ENCODE assay signal across 2 cellular contexts in genomic region chr12:49568442-49568776, GRCh38.
TF ChIP-seq lines count a peak whose summit lies in the region.

No MANE protein-coding gene starts in this region.

TF ChIP-seq in H1, 55 proteins besides CTCF, POLR2A, EP300 and RAD21:
- TF ChIP-seq SAP30 (IDR thresholded peaks at IDR 0.05; ENCODE audit: insufficient read depth, insufficient replicate concordance, low read length) (no peak), EGR1 (IDR thresholded peaks at IDR 0.05; ENCODE audit: borderline replicate concordance, low read depth, low read length) (no peak), GTF2F1 (IDR thresholded peaks at IDR 0.05; ENCODE audit: borderline replicate concordance, low read depth, low read length) (no peak), TCF12 (IDR thresholded peaks at IDR 0.05; ENCODE audit: low read depth, low read length) (no peak), SRF (IDR thresholded peaks at IDR 0.05; ENCODE audit: low read depth, low read length) (no peak), TAF1 (IDR thresholded peaks at IDR 0.05; ENCODE audit: low read depth, low read length) (no peak), EZH2 (IDR thresholded peaks at IDR 0.05; ENCODE audit: low read depth, low read length, severe bottlenecking) (no peak), MAX (IDR thresholded peaks at IDR 0.05) (no peak), JUN (IDR thresholded peaks at IDR 0.05; ENCODE audit: low read depth, low read length) (no peak)
TF ChIP-seq in H1: peak in this region for 0.

TF ChIP-seq in HEK293T, 16 proteins besides CTCF, POLR2A, EP300 and RAD21:
- no peak for TF ChIP-seq FOXM1 (IDR thresholded peaks at IDR 0.05; ENCODE audit: borderline replicate concordance)
- TF ChIP-seq ARNT (IDR thresholded peaks at IDR 0.05), result no peak
